ENCODE assay signal across 16 cellular contexts in genomic region chr2:82013641-82014040, GRCh38.
"Had no signal": no experiment of that assay in that cellular context is flagged by ENCODE, and none has a peak within 500 bp of the region (broad histone marks: within the 10 kb centered on the region; RNA-seq: fewer than 3 reads in every experiment).

No MANE protein-coding gene starts in this region.

- H3K27me3 ChIP-seq: brain microvascular endothelial cell, esophagus muscularis mucosa, hepatocyte, pancreas, sigmoid colon, spleen had no signal

- H3K4me1 Mint-ChIP-seq: activated naive CD8-positive, alpha-beta T cell treated with anti-CD3 and anti-CD28 coated beads, Interleukin-2, amount 10 ng/mL, durations not matched to agents 7 days and 5 days; central memory CD8-positive, alpha-beta T cell had no signal

- H3K27ac Mint-ChIP-seq: activated naive CD8-positive, alpha-beta T cell treated with anti-CD3 and anti-CD28 coated beads, Interleukin-2, amount 10 ng/mL, durations not matched to agents 7 days and 5 days; activated T-helper 1 cell treated with anti-CD3 and anti-CD28 coated beads, Interleukin-12 subunit alpha, Interleukin-12 subunit beta, Interleukin-2, Interleukin-4 antibody, amounts not matched to agents 30 ng/mL and 10 ng/mL and 1 ng/mL, durations not matched to agents 14 hours and 24 hours and 36 hours; T-helper 2 cell treated with Interferon-gamma antibody and Interleukin-4, amounts not matched to agents 5 μg/mL and 100 μg/mL, for 36 hours had no signal

- H3K4me3 ChIP-seq: coronary artery, esophagus muscularis mucosa, hepatocyte, lower lobe of right lung, pancreas, sigmoid colon, spleen, thoracic aorta had no signal

- H3K9me3 Mint-ChIP-seq: activated naive CD8-positive, alpha-beta T cell treated with anti-CD3 and anti-CD28 coated beads, Interleukin-2, amount 10 ng/mL, durations not matched to agents 7 days and 5 days; central memory CD8-positive, alpha-beta T cell had no signal

- H3K4me3 Mint-ChIP-seq: activated naive CD8-positive, alpha-beta T cell treated with anti-CD3 and anti-CD28 coated beads, Interleukin-2, amount 10 ng/mL, durations not matched to agents 7 days and 5 days; activated T-helper 1 cell treated with anti-CD3 and anti-CD28 coated beads, Interleukin-12 subunit alpha, Interleukin-12 subunit beta, Interleukin-2, Interleukin-4 antibody, amounts not matched to agents 30 ng/mL and 10 ng/mL and 1 ng/mL, durations not matched to agents 14 hours and 24 hours and 36 hours; central memory CD8-positive, alpha-beta T cell; T-helper 2 cell treated with Interferon-gamma antibody and Interleukin-4, amounts not matched to agents 5 μg/mL and 100 μg/mL, for 36 hours had no signal

- H3K27me3 Mint-ChIP-seq: activated naive CD8-positive, alpha-beta T cell treated with anti-CD3 and anti-CD28 coated beads, Interleukin-2, amount 10 ng/mL, durations not matched to agents 7 days and 5 days; central memory CD8-positive, alpha-beta T cell had no signal

- H3K36me3 ChIP-seq: brain microvascular endothelial cell, esophagus muscularis mucosa, lower lobe of right lung, pancreas, sigmoid colon, spleen, thoracic aorta had no signal

- H3K36me3 Mint-ChIP-seq: activated naive CD8-positive, alpha-beta T cell treated with anti-CD3 and anti-CD28 coated beads, Interleukin-2, amount 10 ng/mL, durations not matched to agents 7 days and 5 days had no signal

- H3K4me1 ChIP-seq: esophagus muscularis mucosa, lower lobe of right lung, pancreas, sigmoid colon, spleen had no signal

- DNase-seq: activated CD4-positive, alpha-beta T cell treated with anti-CD3 and anti-CD28 coated beads, Interleukin-2, amount 50 U/mL, for 1 hour; activated CD8-positive, alpha-beta memory T cell treated with anti-CD3 and anti-CD28 coated beads for 24 hours; activated naive CD8-positive, alpha-beta T cell treated with anti-CD3 and anti-CD28 coated beads, Interleukin-2, amount 10 ng/mL, durations not matched to agents 7 days and 5 days; brain microvascular endothelial cell; left colon; lower lobe of right lung; pancreas; sigmoid colon; spleen had no signal

- H3K9me3 ChIP-seq: esophagus muscularis mucosa, lower lobe of right lung, pancreas, sigmoid colon, thoracic aorta had no signal

- H3K27ac ChIP-seq: brain microvascular endothelial cell, coronary artery, esophagus muscularis mucosa, hepatocyte, lower lobe of right lung, pancreas, sigmoid colon, spleen, thoracic aorta had no signal
